In the genomic region with DNA sequence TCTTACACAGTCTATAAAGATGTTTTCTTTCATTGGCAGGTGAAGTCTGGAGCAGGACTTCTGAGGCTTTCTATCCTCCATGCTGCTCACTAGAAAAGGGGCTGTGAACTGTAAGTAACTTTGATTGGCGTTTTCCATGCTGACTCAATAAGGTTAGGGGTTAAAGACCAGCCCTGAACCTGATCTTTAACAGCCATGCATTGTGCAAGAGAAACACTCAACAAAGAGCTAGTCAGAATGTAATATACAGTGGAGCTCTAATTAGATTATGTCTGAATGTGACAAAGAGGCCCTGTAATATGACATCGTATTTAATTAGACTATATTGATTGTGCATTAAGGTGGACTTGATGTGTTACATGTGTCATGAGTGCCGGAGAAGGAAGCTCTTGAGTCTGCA, we compare ENCODE assay signal across 20 cellular contexts.
DNase-seq lines count a peak whose midpoint lies in the region; ATAC-seq and TF ChIP-seq lines count a peak whose summit lies in the region.
"Had no signal": no experiment of that assay in that cellular context is flagged by ENCODE, and none has a peak within 500 bp of the region (broad histone marks: within the 10 kb centered on the region; RNA-seq: fewer than 3 reads in every experiment).

No MANE protein-coding gene starts in this region.

- 79 to 86% methylated on average over 2 to 3 of the region's 3 CpGs for WGBS in endodermal cell (ENCODE audit: insufficient coverage in 1 of 2, insufficient read length in 1 of 2), 2 experiments
- WGBS in neuronal stem cell (ENCODE audit: extremely low coverage in 2 of 2, insufficient read length in 2 of 2, insufficient replicate concordance in 1 of 2), 2 donors = no CpG with 5 or more reads among the region's 3 CpGs

- H3K4me1 ChIP-seq in endodermal cell (ENCODE audit: control insufficient read depth, insufficient read depth, low read length) = peaks cover 8% of the 10 kb centered on the region
- peaks cover 18 to 28% of the 10 kb centered on the region in 2 donors for H3K4me1 ChIP-seq in neuronal stem cell (ENCODE audit: control insufficient read depth in 2 of 2, insufficient read depth in 1 of 2, low read depth in 1 of 2, low read length in 2 of 2)
- H3K4me1 ChIP-seq: BE2C, Caco-2, HAP-1, Peyer's patch had no signal

- no peak overlapping the region for H3K23ac ChIP-seq in neuronal stem cell (ENCODE audit: low read depth, low read length, poor library complexity)

- no peak overlapping the region for H3K4ac ChIP-seq in neuronal stem cell (ENCODE audit: low read length)

- H3K27me3 Mint-ChIP-seq in endodermal cell (ENCODE audit: insufficient read depth) = peaks cover 3% of the 10 kb centered on the region

- no peak overlapping the region for H2AFZ ChIP-seq in neuronal stem cell (ENCODE audit: low read length)

- no peak overlapping the region for H2BK5ac ChIP-seq in neuronal stem cell (ENCODE audit: low read length)

- H3K36me3 ChIP-seq in endodermal cell (ENCODE audit: control insufficient read depth, insufficient read depth, low read length) = no peaks in the 10 kb centered on the region
- H3K36me3 ChIP-seq in neuronal stem cell (replicated peaks in 1 of 2; ENCODE audit: control insufficient read depth in 2 of 2, insufficient read depth in 2 of 2, low read length in 2 of 2) = peaks cover 2 to 44% of the 10 kb centered on the region in 2 donors
- H3K36me3 ChIP-seq: BE2C, HAP-1, Peyer's patch had no signal

- H4K91ac ChIP-seq in neuronal stem cell (ENCODE audit: low read depth, low read length, poor library complexity) = no peak overlapping the region

- no peak overlapping the region for H3K4me2 ChIP-seq in neuronal stem cell (ENCODE audit: insufficient read depth, low read length, poor library complexity, severe bottlenecking)

- DNase-seq in HuH-7 (ENCODE audit: low spot score) (peak; percentile 55), NOMO-1 treated with dmso at 0.1 percent for 144 hours (lab: John Stamatoyannopoulos, UW; ENCODE audit: unreplicated experiment) (peak; percentile 54), endodermal cell (no peak), neuronal stem cell (ENCODE audit: low spot score) (peak; percentile 64), AML-193 (lab: John Stamatoyannopoulos, UW) (no peak), SHP77 (lab: John Stamatoyannopoulos, UW) (no peak)
- no peak for DNase-seq in activated CD4-positive, alpha-beta T cell treated with anti-CD3 and anti-CD28 coated beads, Interleukin-2, amount 50 U/mL, for 48 hours
- DNase-seq: 8988T; BE2C; Caco-2; CD4-positive, CD25-positive, alpha-beta regulatory T cell; Karpas-422; NCI-H1694 treated with DMSO at 0.1 percent for 48 hours; NCI-H510A; NCI-H82; Peyer's patch had no signal

- H3K9ac ChIP-seq in endodermal cell (ENCODE audit: extremely low read depth, low read length, poor library complexity, severe bottlenecking) = no peak overlapping the region
- H3K9ac ChIP-seq in neuronal stem cell (ENCODE audit: low read depth, low read length, poor library complexity) = no peak overlapping the region

- peaks cover 21% of the 10 kb centered on the region for H3K4me1 Mint-ChIP-seq in endodermal cell
- H3K4me1 Mint-ChIP-seq: CD4-positive, CD25-positive, alpha-beta regulatory T cell; IgD-negative memory B cell had no signal

- H3K4me3 Mint-ChIP-seq in endodermal cell = no peak overlapping the region
- H3K4me3 Mint-ChIP-seq: CD4-positive, CD25-positive, alpha-beta regulatory T cell; IgD-negative memory B cell had no signal

- H3K27ac Mint-ChIP-seq in endodermal cell = no peak overlapping the region
- H3K27ac Mint-ChIP-seq: CD4-positive, CD25-positive, alpha-beta regulatory T cell had no signal

- no peak overlapping the region for H3K18ac ChIP-seq in neuronal stem cell (ENCODE audit: low read length)

- H2BK12ac ChIP-seq in neuronal stem cell (ENCODE audit: low read length) = no peak overlapping the region

- no peak overlapping the region for H2BK15ac ChIP-seq in neuronal stem cell (ENCODE audit: low read length)

- peaks cover 3% of the 10 kb centered on the region for H3K79me1 ChIP-seq in neuronal stem cell (ENCODE audit: low read depth, low read length)

- H3K14ac ChIP-seq in neuronal stem cell (ENCODE audit: low read length) = no peak overlapping the region

- H3K4me3 ChIP-seq in endodermal cell (ENCODE audit: low read length) = no peak overlapping the region
- H3K4me3 ChIP-seq in neuronal stem cell (ENCODE audit: low read length in 2 of 2) = no peak overlapping the region
- H3K4me3 ChIP-seq: HAP-1, Peyer's patch had no signal

- H3K9me3 Mint-ChIP-seq in endodermal cell = no peaks in the 10 kb centered on the region

- H2AK5ac ChIP-seq in neuronal stem cell (ENCODE audit: low read depth, low read length) = no peak overlapping the region

- peak overlapping the region; percentile 58 for H3K27ac ChIP-seq in endodermal cell (ENCODE audit: low read depth, low read length)
- H3K27ac ChIP-seq in neuronal stem cell (replicated peaks; ENCODE audit: low read length) = no peak overlapping the region
- H3K27ac ChIP-seq: HL-60, Peyer's patch had no signal

- no peak overlapping the region for H4K8ac ChIP-seq in neuronal stem cell (ENCODE audit: low read depth, low read length)

- H3K27me3 ChIP-seq in endodermal cell (ENCODE audit: control insufficient read depth, insufficient read depth, low read length, poor library complexity, severe bottlenecking) (no peaks in the 10 kb centered on the region), neuronal stem cell (ENCODE audit: control insufficient read depth in 3 of 3, insufficient read depth in 3 of 3, low read depth in 1 of 3, low read length in 3 of 3) (peaks cover 0 to 4% (median 0%) of the 10 kb centered on the region in 3 experiments)
- H3K27me3 ChIP-seq: Peyer's patch had no signal

- H2BK120ac ChIP-seq in neuronal stem cell (ENCODE audit: low read depth, low read length) = no peak overlapping the region

- TF ChIP-seq CTCF in endodermal cell (conservative IDR thresholded peaks at IDR 0.05) = no peak

- ATAC-seq in HG03039 (IDR thresholded peaks at IDR 0.05; ENCODE audit: unreplicated experiment) = no peak

- H3K36me3 Mint-ChIP-seq in endodermal cell (ENCODE audit: low read depth) = no peaks in the 10 kb centered on the region
- H3K36me3 Mint-ChIP-seq: CD4-positive, CD25-positive, alpha-beta regulatory T cell had no signal

- H3K9me3 ChIP-seq in endodermal cell (ENCODE audit: control insufficient read depth, low read length) (no peaks in the 10 kb centered on the region), neuronal stem cell (replicated peaks in 1 of 2; ENCODE audit: control insufficient read depth in 2 of 2, insufficient read depth in 1 of 2, low read depth in 1 of 2, low read length in 2 of 2) (peaks cover 0 to 22% of the 10 kb centered on the region in 2 donors)
- H3K9me3 ChIP-seq: BE2C, Caco-2, HAP-1, Peyer's patch had no signal

Comparison
In these comparisons a context has a peak if more than half of its experiments do, and no peak if none do; other contexts are left out.
1. DNase-seq: peak in HuH-7 (single experiment), NOMO-1 treated with dmso at 0.1 percent for 144 hours (single experiment) and neuronal stem cell (single experiment); none in endodermal cell (single experiment), activated CD4-positive, alpha-beta T cell treated with anti-CD3 and anti-CD28 coated beads, Interleukin-2, amount 50 U/mL, for 48 hours (0 of 2), AML-193 (0 of 2) and SHP77 (0 of 2).